ENCODE assay signal across 19 cellular contexts in the genomic region with DNA sequence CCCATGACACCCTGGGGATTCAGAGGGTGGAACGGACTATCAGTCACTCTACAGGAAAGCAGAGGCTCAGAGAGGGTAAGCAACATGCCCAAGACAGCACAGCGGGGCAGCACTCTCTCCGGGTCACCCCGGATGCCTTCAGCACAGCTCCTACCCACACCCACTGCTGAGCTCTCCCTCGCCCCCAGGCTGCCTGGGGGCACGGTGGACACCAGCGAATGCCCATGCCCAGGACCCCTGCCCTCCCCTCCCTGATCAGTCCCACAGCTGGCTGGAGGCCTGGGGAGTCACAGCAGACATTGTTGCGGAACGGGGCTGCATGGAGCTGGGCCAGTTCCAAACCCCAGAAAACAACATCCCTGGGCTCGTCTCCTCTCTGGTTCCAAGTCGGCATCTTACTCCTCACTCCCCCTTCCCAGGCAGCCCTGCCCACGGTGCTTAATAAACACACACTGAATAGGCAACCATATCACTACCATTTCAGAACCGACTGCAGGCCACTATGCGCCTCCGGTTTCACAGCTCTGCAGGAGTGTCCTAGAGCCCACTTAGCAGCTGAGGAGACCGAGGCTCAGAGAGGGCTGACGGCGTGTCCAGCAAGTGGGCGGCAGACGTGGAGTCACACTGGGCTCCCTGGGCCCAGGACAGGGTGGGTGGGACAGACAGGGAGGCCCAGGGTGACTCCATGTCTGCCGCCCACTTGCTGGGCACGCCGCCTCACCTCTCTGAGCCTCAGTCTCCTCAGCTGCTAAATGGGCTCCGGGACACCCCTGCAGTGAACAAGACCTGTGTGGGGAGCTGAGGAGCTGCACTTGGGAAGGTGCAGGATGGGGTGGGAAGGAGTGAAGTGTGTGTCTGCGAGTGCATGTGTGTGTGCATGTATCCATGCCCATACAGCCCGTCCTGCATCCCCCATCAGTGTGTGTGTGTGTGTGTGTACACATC. TPM values are rescaled to one million over a fixed set of nuclear protein-coding genes. Genes with fewer than 3 reads are reported as not detected.
DNase-seq lines count a peak whose midpoint lies in the region; FAIRE-seq and TF ChIP-seq lines count a peak whose summit lies in the region.
"Had no signal": no experiment of that assay in that cellular context is flagged by ENCODE, and none has a peak within 500 bp of the region (broad histone marks: within the 10 kb centered on the region; RNA-seq: fewer than 3 reads in every experiment).

No MANE protein-coding gene starts in this region.

- TF ChIP-seq CTCF in stomach (IDR thresholded peaks at IDR 0.05): no peak
- TF ChIP-seq CTCF in GM10266 (IDR thresholded peaks at IDR 0.05; ENCODE audit: control insufficient read depth, insufficient read depth, low read depth, missing control alignments): no peak

- H3K18ac ChIP-seq in mesenchymal stem cell (ENCODE audit: low read depth in 1 of 2, low read length in 2 of 2): no peak overlapping the region

- H2BK15ac ChIP-seq in mesenchymal stem cell (ENCODE audit: low read depth, poor library complexity, severe bottlenecking): no peak overlapping the region

- WGBS in mesenchymal stem cell: 88% methylated on average over 24 of the region's 26 CpGs
- WGBS in stomach, 5 donors: 57 to 74% (median 71%) methylated on average over 23 to 26 of the region's 26 CpGs

- H4K8ac ChIP-seq in mesenchymal stem cell (ENCODE audit: low read length): no peak overlapping the region

- peaks cover 74% of the 10 kb centered on the region for H3K4me1 ChIP-seq in mesenchymal stem cell (ENCODE audit: control insufficient read depth, insufficient read depth, low read depth, low read length)
- H3K4me1 ChIP-seq in stomach: peaks cover 92 to 99% (median 96%) of the 10 kb centered on the region in 4 donors

- no peak for TF ChIP-seq POLR2A in stomach (IDR thresholded peaks at IDR 0.05)

- H3K4ac ChIP-seq in mesenchymal stem cell (ENCODE audit: low read depth in 1 of 2, low read length in 2 of 2): no peak overlapping the region

- H3K36me3 ChIP-seq in mesenchymal stem cell (ENCODE audit: control insufficient read depth in 1 of 2, insufficient read depth in 2 of 2, low read depth in 1 of 2, low read length in 2 of 2) (no peaks in the 10 kb centered on the region), stomach (no peaks in the 10 kb centered on the region)
- H3K36me3 ChIP-seq: gastrocnemius medialis had no signal

- H3K9me3 ChIP-seq in mesenchymal stem cell (ENCODE audit: control insufficient read depth, low read length) (no peaks in the 10 kb centered on the region), stomach (no peaks in the 10 kb centered on the region)
- H3K9me3 ChIP-seq: gastrocnemius medialis, SK-N-SH had no signal

- H2AFZ ChIP-seq in mesenchymal stem cell (ENCODE audit: low read depth, low read length): no peak overlapping the region

- H3K9ac ChIP-seq in mesenchymal stem cell (ENCODE audit: low read length): no peak overlapping the region
- H3K9ac ChIP-seq: KMS-11, SK-N-SH had no signal

- H3K23ac ChIP-seq in mesenchymal stem cell (ENCODE audit: low read length in 2 of 2): no peak overlapping the region

- no peak overlapping the region for H2BK120ac ChIP-seq in mesenchymal stem cell (ENCODE audit: low read depth, low read length)

- TF ChIP-seq EP300 in stomach (IDR thresholded peaks at IDR 0.05): no peak

- H2BK5ac ChIP-seq in mesenchymal stem cell (ENCODE audit: low read depth, low read length, poor library complexity, severe bottlenecking): no peak overlapping the region

- peaks cover 7 to 46% of the 10 kb centered on the region in 2 experiments for H3K27me3 ChIP-seq in mesenchymal stem cell (ENCODE audit: control insufficient read depth in 1 of 2, insufficient read depth in 1 of 2, low read length in 2 of 2)
- H3K27me3 ChIP-seq in stomach: no peaks in the 10 kb centered on the region
- H3K27me3 ChIP-seq: gastrocnemius medialis had no signal

- no peak overlapping the region for H2AK5ac ChIP-seq in mesenchymal stem cell (ENCODE audit: low read length, severe bottlenecking)

- H2BK12ac ChIP-seq in mesenchymal stem cell (ENCODE audit: low read length in 2 of 2): no peak overlapping the region

- DNase-seq in HTR-8/SVneo (ENCODE audit: insufficient read length, low spot score) (no peak), astrocyte of the hippocampus (ENCODE audit: low read depth, low spot score) (peak; percentile 62), mesenchymal stem cell (no peak), stomach (no peak), NCI-H128 (lab: John Stamatoyannopoulos, UW; ENCODE audit: unreplicated experiment) (no peak), NCI-H146 treated with DMSO at 0.1 percent for 48 hours (lab: John Stamatoyannopoulos, UW; ENCODE audit: unreplicated experiment) (no peak), caudate nucleus (lab: John Stamatoyannopoulos, UW) (no peak), GM10266 (ENCODE audit: extremely low spot score) (no peak)
- DNase-seq: activated CD4-positive, alpha-beta memory T cell treated with anti-CD3 and anti-CD28 coated beads, Interleukin-2, amount 10 ng/mL, durations not matched to agents 7 days and 5 days; activated naive CD8-positive, alpha-beta T cell treated with anti-CD3 and anti-CD28 coated beads, Interleukin-2, amount 10 ng/mL, durations not matched to agents 7 days and 5 days; activated T-cell treated with anti-CD3 and anti-CD28 coated beads, Interleukin-2, amount 50 U/mL, for 72 hours; DMS 273 treated with DMSO at 0.1 percent for 48 hours; gastrocnemius medialis; NCI-H1105; posterior cingulate gyrus; SK-N-SH; stimulated activated naive CD8-positive, alpha-beta T cell treated with anti-CD3 and anti-CD28 coated beads, Interleukin-15, amount 100 ng/mL, for 72 hours had no signal

- intact Hi-C loops in stomach (cut with DNase I; ENCODE audit: low total_unique reads): no loop called here

- peak overlapping the region; percentile 15 for H4K91ac ChIP-seq in mesenchymal stem cell (ENCODE audit: low read length)

- H3K4me3 ChIP-seq in mesenchymal stem cell (ENCODE audit: insufficient read depth in 1 of 2, low read depth in 1 of 2, low read length in 2 of 2) (no peak overlapping the region), stomach (no peak overlapping the region)
- H3K4me3 ChIP-seq: gastrocnemius medialis had no signal

- H3K14ac ChIP-seq in mesenchymal stem cell (ENCODE audit: low read length in 2 of 2): peak overlapping the region in 1 of 2 experiments; percentile 26

- no peak overlapping the region for H3K4me2 ChIP-seq in mesenchymal stem cell (ENCODE audit: low read length, poor library complexity, severe bottlenecking)
- H3K4me2 ChIP-seq: KMS-11 had no signal

- H3K79me1 ChIP-seq in mesenchymal stem cell (replicated peaks; ENCODE audit: low read length, poor library complexity, severe bottlenecking): peaks cover 2% of the 10 kb centered on the region

- H3K27ac ChIP-seq in mesenchymal stem cell (ENCODE audit: low read length, poor library complexity, severe bottlenecking): no peak overlapping the region
- peak overlapping the region; percentile 16 to 91 (median 83) for H3K27ac ChIP-seq in stomach
- no peak overlapping the region for H3K27ac ChIP-seq in caudate nucleus (ENCODE audit: low read depth, low read length)
- H3K27ac ChIP-seq: gastrocnemius medialis, KMS-11 had no signal

- FAIRE-seq in HTR-8/SVneo (lab: Jason Lieb, UNC): peak; percentile 48
- FAIRE-seq: TTC549 had no signal

RNA-seq across cellular contexts. Expression of a gene that starts 27.0 kb away (rescaled TPM):
- polyA plus RNA-seq in mesenchymal stem cell (2013, experiment 1 of 2): 1.1 TPM
- 1.2 TPM for polyA plus RNA-seq in mesenchymal stem cell (2013, experiment 2 of 2)
- total RNA-seq in stomach: 10 to 100 TPM; 10.5 to 28.6 (median 14.5) TPM
- 10 to 100 TPM; 11.4 to 20.1 (median 17.3) TPM for polyA plus RNA-seq in stomach

Comparison
In these comparisons a context has a peak if more than half of its experiments do, and no peak if none do; other contexts are left out.
1. H3K27ac ChIP-seq: peak in stomach (5 of 5); none in mesenchymal stem cell (single experiment) and caudate nucleus (single experiment).